In genomic region chr22:18116634-18117033, GRCh38 we compare ENCODE assay signal across 16 cellular contexts. TPM values are rescaled to one million over a fixed set of nuclear protein-coding genes. Genes with fewer than 3 reads are reported as not detected.
A peak's percentile ranks its signal among the peaks of the same experiment; 100 is the strongest.
DNase-seq lines count a peak whose midpoint lies in the region; ATAC-seq and TF ChIP-seq lines count a peak whose summit lies in the region.
"Had no signal": no experiment of that assay in that cellular context is flagged by ENCODE, and none has a peak within 500 bp of the region (broad histone marks: within the 10 kb centered on the region; RNA-seq: fewer than 3 reads in every experiment).

No MANE protein-coding gene starts in this region.

- H3K36me3 Mint-ChIP-seq in endothelial cell (ENCODE audit: low read depth, unreplicated experiment) (peaks cover 5% of the 10 kb centered on the region), H9 (ENCODE audit: insufficient read depth in 1 of 3, low read depth in 3 of 3) (no peaks in the 10 kb centered on the region)

- H4K5ac ChIP-seq in H9 (ENCODE audit: insufficient read length, low read depth, low read length): no peak overlapping the region

- peaks cover 16% of the 10 kb centered on the region for H3F3A ChIP-seq in Loucy (ENCODE audit: low read depth)

- no peak overlapping the region for H4K8ac ChIP-seq in H9 (replicated peaks; ENCODE audit: insufficient read length, low read depth, low read length)

- H3K9me3 Mint-ChIP-seq in endothelial cell (ENCODE audit: unreplicated experiment) (no peaks in the 10 kb centered on the region), H9 (no peaks in the 10 kb centered on the region)
- H3K9me3 Mint-ChIP-seq: CD4-positive, alpha-beta T cell had no signal

- no peak for TF ChIP-seq POLR2A in suprapubic skin (IDR thresholded peaks at IDR 0.05)

- no peak for ATAC-seq in heart right ventricle
- ATAC-seq in Right ventricle myocardium superior (ENCODE audit: poor library complexity): no peak
- peak; percentile 56 to 65 (median 60) for ATAC-seq in psoas muscle

- H3K79me1 ChIP-seq in H9 (ENCODE audit: insufficient read depth, low read depth, low read length, poor library complexity, severe bottlenecking): no peaks in the 10 kb centered on the region

- no peak overlapping the region for H3K18ac ChIP-seq in H9 (ENCODE audit: insufficient read length, low read depth, low read length)

- H3K9ac ChIP-seq in BLaER1: no peak overlapping the region
- no peak overlapping the region for H3K9ac ChIP-seq in Loucy (ENCODE audit: low read depth, low read length, poor library complexity, severe bottlenecking)
- H3K9ac ChIP-seq in H9 (ENCODE audit: extremely low read depth, insufficient read length, low read length): no peak overlapping the region
- H3K9ac ChIP-seq: GM23248 had no signal

- H3K4me1 ChIP-seq in heart right ventricle (peaks cover 0 to 97% (median 43%) of the 10 kb centered on the region in 9 donors), BLaER1 (peaks cover 100% of the 10 kb centered on the region), Loucy (ENCODE audit: insufficient read depth, low read length, poor library complexity, severe bottlenecking) (peaks cover 89% of the 10 kb centered on the region), psoas muscle (peaks cover 98% of the 10 kb centered on the region), suprapubic skin (peaks cover 10% of the 10 kb centered on the region), H9 (ENCODE audit: insufficient read depth, low read length) (no peaks in the 10 kb centered on the region)
- H3K4me1 ChIP-seq: Caco-2 had no signal

- H3K36me3 ChIP-seq in heart right ventricle: peaks cover 0 to 6% (median 0%) of the 10 kb centered on the region in 9 donors
- peaks cover 4% of the 10 kb centered on the region; the same call in 1 of the 2 replicates for H3K36me3 ChIP-seq in BLaER1
- H3K36me3 ChIP-seq in Loucy (ENCODE audit: insufficient read depth, low read length): no peaks in the 10 kb centered on the region; the same call in 1 of the 2 replicates
- peaks cover 0 to 2% of the 10 kb centered on the region in 2 donors for H3K36me3 ChIP-seq in psoas muscle (ENCODE audit: insufficient read depth in 1 of 2, low read depth in 1 of 2)
- no peaks in the 10 kb centered on the region for H3K36me3 ChIP-seq in suprapubic skin

- no peaks in the 10 kb centered on the region for H3K9me2 ChIP-seq in Loucy (replicated peaks; ENCODE audit: low read depth, low read length)

- no peak overlapping the region for H2BK15ac ChIP-seq in H9 (ENCODE audit: low read depth, low read length)

- H3K4me3 Mint-ChIP-seq in endothelial cell (ENCODE audit: unreplicated experiment): no peak overlapping the region
- H3K4me3 Mint-ChIP-seq in H9: no peak overlapping the region
- H3K4me3 Mint-ChIP-seq: CD4-positive, alpha-beta T cell had no signal

- H4K91ac ChIP-seq in H9 (ENCODE audit: insufficient read length, low read depth, low read length): no peak overlapping the region

- H2BK20ac ChIP-seq in H9 (ENCODE audit: low read depth, low read length, poor library complexity, severe bottlenecking): no peak overlapping the region

- H3K23me2 ChIP-seq in H9 (ENCODE audit: insufficient read length, low read depth, low read length, poor library complexity, severe bottlenecking): no peaks in the 10 kb centered on the region

- peaks cover 74% of the 10 kb centered on the region for H3K79me2 ChIP-seq in Loucy (ENCODE audit: insufficient read depth, low read length)
- H3K79me2 ChIP-seq in H9 (ENCODE audit: insufficient read depth, low read length): no peaks in the 10 kb centered on the region

- H4K20me1 ChIP-seq in BLaER1 (peaks cover 34% of the 10 kb centered on the region), Loucy (ENCODE audit: insufficient read depth, low read length, poor library complexity, severe bottlenecking) (no peaks in the 10 kb centered on the region), H9 (ENCODE audit: control insufficient read depth, insufficient read depth, insufficient read length) (no peaks in the 10 kb centered on the region)

- no peak for TF ChIP-seq CTCF in heart right ventricle (IDR thresholded peaks at IDR 0.05)
- no peak for TF ChIP-seq CTCF in Loucy (conservative IDR thresholded peaks at IDR 0.05; ENCODE audit: low read length)
- TF ChIP-seq CTCF in psoas muscle (IDR thresholded peaks at IDR 0.05): no peak
- no peak for TF ChIP-seq CTCF in suprapubic skin (IDR thresholded peaks at IDR 0.05)
- no peak for TF ChIP-seq CTCF in endothelial cell (IDR thresholded peaks at IDR 0.05; ENCODE audit: unreplicated experiment)
- TF ChIP-seq CTCF in H9 (conservative IDR thresholded peaks at IDR 0.05): no peak

- no peak overlapping the region for H3K4me3 ChIP-seq in heart right ventricle
- H3K4me3 ChIP-seq in BLaER1: no peak overlapping the region
- H3K4me3 ChIP-seq in Loucy (ENCODE audit: low read length, poor library complexity, severe bottlenecking): no peak overlapping the region
- H3K4me3 ChIP-seq in psoas muscle: peak overlapping the region; percentile 26
- no peak overlapping the region for H3K4me3 ChIP-seq in suprapubic skin
- H3K4me3 ChIP-seq: GM23248 had no signal

- H2BK5ac ChIP-seq in H9 (ENCODE audit: insufficient read length, low read length): no peak overlapping the region

- no peak overlapping the region for H2BK120ac ChIP-seq in H9 (ENCODE audit: low read depth, low read length, poor library complexity, severe bottlenecking)

- H3K4ac ChIP-seq in H9 (ENCODE audit: low read depth, low read length): no peak overlapping the region

- TF ChIP-seq EP300 in suprapubic skin (IDR thresholded peaks at IDR 0.05): no peak

- H2BK12ac ChIP-seq in H9 (ENCODE audit: insufficient read length, low read depth, low read length): no peak overlapping the region

- intact Hi-C loops in heart right ventricle (cut with DNase I): no loop called here
- intact Hi-C loops in Right ventricle myocardium superior (cut with DNase I): no loop called here
- intact Hi-C loops in psoas muscle (cut with DNase I): no loop called here

- peaks cover 1% of the 10 kb centered on the region for H3K27me3 Mint-ChIP-seq in endothelial cell (ENCODE audit: unreplicated experiment)
- peaks cover 24% of the 10 kb centered on the region for H3K27me3 Mint-ChIP-seq in H9 (ENCODE audit: low read depth)

- H3T11ph ChIP-seq in H9 (ENCODE audit: low read length): no peak overlapping the region

- H3K27ac Mint-ChIP-seq in endothelial cell (ENCODE audit: unreplicated experiment): no peak overlapping the region
- no peak overlapping the region for H3K27ac Mint-ChIP-seq in H9
- H3K27ac Mint-ChIP-seq: CD4-positive, alpha-beta T cell had no signal

- WGBS in heart right ventricle, 2 donors: 78 to 83% methylated on average over 15 of the region's 15 CpGs
- 34 to 50% (median 37%) methylated on average over 15 of the region's 15 CpGs for WGBS in psoas muscle, 3 donors
- 90% methylated on average over 15 of the region's 15 CpGs for WGBS in suprapubic skin
- WGBS in H9 (ENCODE audit: extremely low coverage, insufficient read length, low lambda C conversion rate): no CpG with 5 or more reads among the region's 15 CpGs

- H3K23ac ChIP-seq in H9 (ENCODE audit: insufficient read length, low read depth, low read length): no peak overlapping the region

- no peak overlapping the region for H3K14ac ChIP-seq in H9 (ENCODE audit: insufficient read depth, low read length)

- H3K4me1 Mint-ChIP-seq in endothelial cell (ENCODE audit: unreplicated experiment) (peaks cover 15% of the 10 kb centered on the region), H9 (peaks cover 5 to 9% of the 10 kb centered on the region in 2 experiments; a peak in 2 of 4 replicates)

- H3K4me2 ChIP-seq in BLaER1 (peak overlapping the region; percentile 96), Loucy (ENCODE audit: low read depth, low read length, poor library complexity, severe bottlenecking) (peak overlapping the region; percentile 87), H9 (ENCODE audit: insufficient read depth, insufficient read length, low read length) (no peak overlapping the region)

- no peaks in the 10 kb centered on the region for H3K9me3 ChIP-seq in heart right ventricle
- H3K9me3 ChIP-seq in BLaER1: no peaks in the 10 kb centered on the region
- H3K9me3 ChIP-seq in Loucy (ENCODE audit: insufficient read depth, low read depth, low read length): no peaks in the 10 kb centered on the region
- no peaks in the 10 kb centered on the region for H3K9me3 ChIP-seq in psoas muscle
- no peaks in the 10 kb centered on the region for H3K9me3 ChIP-seq in suprapubic skin
- no peaks in the 10 kb centered on the region for H3K9me3 ChIP-seq in H9 (ENCODE audit: control insufficient read depth, low read depth, low read length)
- H3K9me3 ChIP-seq: Caco-2 had no signal

- no peak overlapping the region for H2AK5ac ChIP-seq in H9 (ENCODE audit: insufficient read length, low read length)

- H3K27me3 ChIP-seq in heart right ventricle (peaks cover 0 to 32% (median 0%) of the 10 kb centered on the region in 7 donors), BLaER1 (peaks cover 10% of the 10 kb centered on the region), Loucy (ENCODE audit: insufficient read depth, low read length, poor library complexity, severe bottlenecking) (no peaks in the 10 kb centered on the region), psoas muscle (ENCODE audit: insufficient read depth in 3 of 3, low read length in 2 of 3) (no peaks in the 10 kb centered on the region), suprapubic skin (no peaks in the 10 kb centered on the region), H9 (ENCODE audit: insufficient read depth, low read length) (no peaks in the 10 kb centered on the region; the same call in 1 of the 2 replicates)

- DNase-seq in heart right ventricle (no peak), Right ventricle myocardium superior (no peak), psoas muscle (peak; percentile 41 to 82), suprapubic skin (ENCODE audit: low spot score in 2 of 2) (no peak), endothelial cell (ENCODE audit: low spot score) (no peak), H9 (no peak)
- DNase-seq: 8988T; Caco-2; CD4-positive, alpha-beta T cell; GDM1; GM23248; HCEC 1CT had no signal

- H3K27ac ChIP-seq in heart right ventricle (peak overlapping the region in 8 of 10 donors; percentile 40 to 94 (median 87)), BLaER1 (no peak overlapping the region), psoas muscle (peak overlapping the region; percentile 92), suprapubic skin (no peak overlapping the region), H9 (ENCODE audit: insufficient read length, low read depth, low read length) (no peak overlapping the region)
- H3K27ac ChIP-seq: C4-2B, GM23248, HL-60 had no signal

- no peak overlapping the region for H3K56ac ChIP-seq in H9 (ENCODE audit: insufficient read length, low read depth, low read length)

- H2AFZ ChIP-seq in Loucy (ENCODE audit: low read length) (no peak overlapping the region), H9 (ENCODE audit: low read length) (no peak overlapping the region)
- H2AFZ ChIP-seq: GM23248 had no signal

RNA-seq across cellular contexts. Expression of gene TUBA8, which starts 6.0 kb away (rescaled TPM):
- total RNA-seq in heart right ventricle (100 to 1,000 TPM in 7 of 10 donors, 10 to 100 TPM in 3; 71.8 to 183 (median 109) TPM), Right ventricle myocardium superior (247 TPM), psoas muscle (100 to 1,000 TPM in 3 of 4 donors, 10 to 100 TPM in 1; 80.2 to 150 (median 118) TPM), suprapubic skin (1 to 10 TPM; 1.7 to 7.1 (median 2.6) TPM), endothelial cell (ENCODE audit: unreplicated experiment) (0.46 TPM), H9 (2021) (1.6 and 2.0 TPM in 2 replicates)
- polyA plus RNA-seq in heart right ventricle (100 to 1,000 TPM in 1 of 2 donors, 10 to 100 TPM in 1; 44.9 to 138 TPM), psoas muscle (100 to 1,000 TPM in 2 of 3 donors, 10 to 100 TPM in 1; 38.8 to 142 (median 115) TPM)
- polyA plus RNA-seq: GM23248 had no signal

RNA-seq across cellular contexts. Expression of gene USP18, which starts 33.3 kb away (rescaled TPM):
- total RNA-seq in heart right ventricle (1 to 10 TPM; 1.4 to 7.7 (median 3.2) TPM), Right ventricle myocardium superior (1.6 TPM), psoas muscle (1 to 10 TPM; 1.4 to 4.7 (median 2.6) TPM), suprapubic skin (1 to 10 TPM; 3.5 to 8.1 (median 5.0) TPM), endothelial cell (ENCODE audit: unreplicated experiment) (0.85 TPM), H9 (2021) (2.8 TPM in 2 replicates)
- polyA plus RNA-seq in heart right ventricle (1 to 10 TPM; 3.2 to 3.9 TPM), psoas muscle (1 to 10 TPM; 1.6 to 4.8 (median 3.2) TPM)

RNA-seq across cellular contexts. Expression of gene PEX26, which starts 38.8 kb away (rescaled TPM):
- total RNA-seq in heart right ventricle: 10 to 100 TPM; 16.6 to 27.1 (median 21.3) TPM
- polyA plus RNA-seq in heart right ventricle: 10 to 100 TPM in 1 of 2 donors, 1 to 10 TPM in 1; 8.3 to 10.7 TPM
- total RNA-seq in Right ventricle myocardium superior: 20.3 TPM
- 10 to 100 TPM; 17.6 to 23.4 (median 19.8) TPM for total RNA-seq in psoas muscle
- polyA plus RNA-seq in psoas muscle: 10 to 100 TPM; 11.2 to 19.0 (median 15.2) TPM
- 10 to 100 TPM; 31.7 to 47.3 (median 39.1) TPM for total RNA-seq in suprapubic skin
- total RNA-seq in endothelial cell (ENCODE audit: unreplicated experiment): 49.7 TPM
- 35.4 and 37.0 TPM in 2 replicates for total RNA-seq in H9 (2021)

Comparison
In these comparisons a context has a peak if more than half of its experiments do, and no peak if none do; other contexts are left out.
1. ATAC-seq: peak in psoas muscle (4 of 4); none in heart right ventricle (0 of 8) and Right ventricle myocardium superior (single experiment).
2. DNase-seq: peak in psoas muscle (2 of 2); none in heart right ventricle (0 of 2), Right ventricle myocardium superior (single experiment), suprapubic skin (0 of 2), endothelial cell (single experiment) and H9 (single experiment).
3. H3K27ac ChIP-seq: peak in heart right ventricle (8 of 10) and psoas muscle (single experiment); none in BLaER1 (single experiment), suprapubic skin (single experiment) and H9 (single experiment).
4. RNA of gene TUBA8, which starts 6.0 kb away (total RNA-seq): 247 TPM in Right ventricle myocardium superior (single experiment), 80.2 to 150 TPM in psoas muscle and 71.8 to 183 TPM in heart right ventricle; 1.7 to 7.1 TPM in suprapubic skin, 1.6 to 2.0 TPM in H9 and 0.46 TPM in endothelial cell (single experiment); every median in the first group is over 4 times any median in the second.